Comparison of ENCODE assay signal across 1 cellular context in the genomic region with DNA sequence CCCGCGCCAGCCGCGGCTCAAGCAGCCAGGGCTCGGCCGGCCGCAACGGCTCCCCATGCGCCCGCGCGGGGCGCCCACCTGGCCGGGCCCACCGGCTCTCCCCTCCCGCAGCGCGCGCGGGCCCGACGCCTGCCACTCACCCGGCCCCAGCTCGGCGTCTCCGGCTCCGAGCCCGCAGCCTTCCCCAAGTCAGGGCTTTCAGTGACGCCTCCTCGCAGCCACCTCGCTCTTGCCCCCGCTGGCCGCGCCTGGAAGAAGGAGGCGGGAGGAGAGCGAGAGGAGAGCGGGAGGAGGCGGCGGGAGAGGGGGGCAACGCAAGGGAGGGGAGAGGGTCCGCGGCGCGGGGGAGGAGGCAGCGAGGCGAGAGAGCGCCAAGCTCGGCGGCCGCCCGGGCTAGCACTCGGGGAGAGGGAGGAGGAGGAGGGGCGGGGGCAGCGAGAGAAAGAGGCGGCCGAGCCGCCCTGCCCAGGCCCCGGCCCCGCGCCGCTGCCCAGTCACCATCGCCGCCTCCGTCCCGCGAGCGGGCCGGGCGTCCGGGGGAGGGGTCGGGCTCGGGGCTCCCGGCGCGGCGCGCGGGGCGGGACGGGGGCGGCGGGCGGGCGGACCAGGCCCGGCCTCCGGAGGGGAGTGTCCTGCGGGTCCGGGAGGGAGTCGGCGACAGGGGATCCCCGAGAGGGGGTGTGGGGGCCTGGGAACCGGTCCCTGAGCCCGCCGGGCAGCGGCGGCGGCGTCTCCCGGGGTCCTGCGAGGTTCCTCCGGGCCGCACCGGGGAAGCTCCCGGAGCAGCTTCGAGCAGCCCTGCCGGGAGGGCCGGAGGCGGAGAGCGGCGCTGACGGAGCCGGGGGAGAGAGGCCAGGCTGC.
TF ChIP-seq lines count a peak whose summit lies in the region.

A gene with protein sequence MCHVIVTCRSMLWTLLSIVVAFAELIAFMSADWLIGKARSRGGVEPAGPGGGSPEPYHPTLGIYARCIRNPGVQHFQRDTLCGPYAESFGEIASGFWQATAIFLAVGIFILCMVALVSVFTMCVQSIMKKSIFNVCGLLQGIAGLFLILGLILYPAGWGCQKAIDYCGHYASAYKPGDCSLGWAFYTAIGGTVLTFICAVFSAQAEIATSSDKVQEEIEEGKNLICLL (minus strand): TSS at position 414 of the 861 bp plus-strand sequence. CDS start 138,559 bp downstream, outside the sequence.

TF ChIP-seq in GM12878, 131 proteins besides CTCF, POLR2A, EP300 and RAD21 (continued from another document):
- TF ChIP-seq, protein P1, sequence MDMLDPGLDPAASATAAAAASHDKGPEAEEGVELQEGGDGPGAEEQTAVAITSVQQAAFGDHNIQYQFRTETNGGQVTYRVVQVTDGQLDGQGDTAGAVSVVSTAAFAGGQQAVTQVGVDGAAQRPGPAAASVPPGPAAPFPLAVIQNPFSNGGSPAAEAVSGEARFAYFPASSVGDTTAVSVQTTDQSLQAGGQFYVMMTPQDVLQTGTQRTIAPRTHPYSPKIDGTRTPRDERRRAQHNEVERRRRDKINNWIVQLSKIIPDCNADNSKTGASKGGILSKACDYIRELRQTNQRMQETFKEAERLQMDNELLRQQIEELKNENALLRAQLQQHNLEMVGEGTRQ (IDR thresholded peaks at IDR 0.05; ENCODE audit: borderline replicate concordance, low read depth, low read length): no peak
- TF ChIP-seq, protein P2, sequence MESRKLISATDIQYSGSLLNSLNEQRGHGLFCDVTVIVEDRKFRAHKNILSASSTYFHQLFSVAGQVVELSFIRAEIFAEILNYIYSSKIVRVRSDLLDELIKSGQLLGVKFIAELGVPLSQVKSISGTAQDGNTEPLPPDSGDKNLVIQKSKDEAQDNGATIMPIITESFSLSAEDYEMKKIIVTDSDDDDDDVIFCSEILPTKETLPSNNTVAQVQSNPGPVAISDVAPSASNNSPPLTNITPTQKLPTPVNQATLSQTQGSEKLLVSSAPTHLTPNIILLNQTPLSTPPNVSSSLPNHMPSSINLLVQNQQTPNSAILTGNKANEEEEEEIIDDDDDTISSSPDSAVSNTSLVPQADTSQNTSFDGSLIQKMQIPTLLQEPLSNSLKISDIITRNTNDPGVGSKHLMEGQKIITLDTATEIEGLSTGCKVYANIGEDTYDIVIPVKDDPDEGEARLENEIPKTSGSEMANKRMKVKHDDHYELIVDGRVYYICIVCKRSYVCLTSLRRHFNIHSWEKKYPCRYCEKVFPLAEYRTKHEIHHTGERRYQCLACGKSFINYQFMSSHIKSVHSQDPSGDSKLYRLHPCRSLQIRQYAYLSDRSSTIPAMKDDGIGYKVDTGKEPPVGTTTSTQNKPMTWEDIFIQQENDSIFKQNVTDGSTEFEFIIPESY (IDR thresholded peaks at IDR 0.05): no peak
- TF ChIP-seq KLF5 (IDR thresholded peaks at IDR 0.05; ENCODE audit: partially characterized antibody) (no peak), ZNF622 (IDR thresholded peaks at IDR 0.05) (no peak), ASH2L (IDR thresholded peaks at IDR 0.05; ENCODE audit: borderline replicate concordance, low read depth) (0 out of 2 replicates have a peak, but pooled peaks have one; percentile 12), CREM (IDR thresholded peaks at IDR 0.05; ENCODE audit: low read depth) (no peak), NR2C1 (IDR thresholded peaks at IDR 0.05) (no peak), DPF2 (IDR thresholded peaks at IDR 0.05) (peak; percentile 47), MTA3 (IDR thresholded peaks at IDR 0.05; ENCODE audit: borderline replicate concordance, low read length) (no peak), NR2F1 (conservative IDR thresholded peaks at IDR 0.05) (0 out of 2 replicates have a peak, but pooled peaks have one; percentile 31), FOXK2 (IDR thresholded peaks at IDR 0.05) (no peak), CREB1 (IDR thresholded peaks at IDR 0.05; ENCODE audit: low read depth) (no peak), SMC3 (IDR thresholded peaks at IDR 0.05; ENCODE audit: borderline replicate concordance, low read length) (no peak), RUNX3 (IDR thresholded peaks at IDR 0.05; ENCODE audit: low read length) (no peak), POLR2AphosphoS2 (IDR thresholded peaks at IDR 0.05; ENCODE audit: low read depth, low read length) (no peak), EZH2 (IDR thresholded peaks at IDR 0.05; ENCODE audit: borderline replicate concordance, control insufficient read depth, low read depth, low read length) (no peak), SIX5 (IDR thresholded peaks at IDR 0.05; ENCODE audit: low read depth, low read length, severe bottlenecking) (no peak), SPI1 (IDR thresholded peaks at IDR 0.05; ENCODE audit: borderline replicate concordance, insufficient read depth, low read depth, low read length) (no peak), BACH1 (IDR thresholded peaks at IDR 0.05; ENCODE audit: borderline replicate concordance) (peak; percentile 88; the same call in 1 of the 2 replicates), ZBED1 (IDR thresholded peaks at IDR 0.05; ENCODE audit: borderline replicate concordance) (peak; percentile 84; the same call in 1 of the 2 replicates), MTA2 (IDR thresholded peaks at IDR 0.05; ENCODE audit: low read depth) (no peak), ZNF24 (IDR thresholded peaks at IDR 0.05) (no peak), MEF2B (IDR thresholded peaks at IDR 0.05; ENCODE audit: partially characterized antibody, poor library complexity, severe bottlenecking) (no peak), EGR1 (IDR thresholded peaks at IDR 0.05; ENCODE audit: borderline replicate concordance in 1 of 2, low read depth in 2 of 2, low read length in 2 of 2) (peak in 1 of 2 experiments; percentile 56; a peak in 1 of 3 replicates), ZNF207 (IDR thresholded peaks at IDR 0.05; ENCODE audit: borderline replicate concordance) (peak; percentile 74; the same call in 1 of the 2 replicates), BCL11A (IDR thresholded peaks at IDR 0.05; ENCODE audit: low read depth, low read length) (no peak), RELA (IDR thresholded peaks at IDR 0.05; ENCODE audit: borderline replicate concordance, partially characterized antibody) (no peak)
- TF ChIP-seq, protein P3, sequence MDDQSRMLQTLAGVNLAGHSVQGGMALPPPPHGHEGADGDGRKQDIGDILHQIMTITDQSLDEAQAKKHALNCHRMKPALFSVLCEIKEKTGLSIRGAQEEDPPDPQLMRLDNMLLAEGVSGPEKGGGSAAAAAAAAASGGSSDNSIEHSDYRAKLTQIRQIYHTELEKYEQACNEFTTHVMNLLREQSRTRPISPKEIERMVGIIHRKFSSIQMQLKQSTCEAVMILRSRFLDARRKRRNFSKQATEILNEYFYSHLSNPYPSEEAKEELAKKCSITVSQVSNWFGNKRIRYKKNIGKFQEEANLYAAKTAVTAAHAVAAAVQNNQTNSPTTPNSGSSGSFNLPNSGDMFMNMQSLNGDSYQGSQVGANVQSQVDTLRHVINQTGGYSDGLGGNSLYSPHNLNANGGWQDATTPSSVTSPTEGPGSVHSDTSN (IDR thresholded peaks at IDR 0.05; ENCODE audit: insufficient replicate concordance, low read depth, low read length): peak; percentile 50
- TF ChIP-seq, protein P4, sequence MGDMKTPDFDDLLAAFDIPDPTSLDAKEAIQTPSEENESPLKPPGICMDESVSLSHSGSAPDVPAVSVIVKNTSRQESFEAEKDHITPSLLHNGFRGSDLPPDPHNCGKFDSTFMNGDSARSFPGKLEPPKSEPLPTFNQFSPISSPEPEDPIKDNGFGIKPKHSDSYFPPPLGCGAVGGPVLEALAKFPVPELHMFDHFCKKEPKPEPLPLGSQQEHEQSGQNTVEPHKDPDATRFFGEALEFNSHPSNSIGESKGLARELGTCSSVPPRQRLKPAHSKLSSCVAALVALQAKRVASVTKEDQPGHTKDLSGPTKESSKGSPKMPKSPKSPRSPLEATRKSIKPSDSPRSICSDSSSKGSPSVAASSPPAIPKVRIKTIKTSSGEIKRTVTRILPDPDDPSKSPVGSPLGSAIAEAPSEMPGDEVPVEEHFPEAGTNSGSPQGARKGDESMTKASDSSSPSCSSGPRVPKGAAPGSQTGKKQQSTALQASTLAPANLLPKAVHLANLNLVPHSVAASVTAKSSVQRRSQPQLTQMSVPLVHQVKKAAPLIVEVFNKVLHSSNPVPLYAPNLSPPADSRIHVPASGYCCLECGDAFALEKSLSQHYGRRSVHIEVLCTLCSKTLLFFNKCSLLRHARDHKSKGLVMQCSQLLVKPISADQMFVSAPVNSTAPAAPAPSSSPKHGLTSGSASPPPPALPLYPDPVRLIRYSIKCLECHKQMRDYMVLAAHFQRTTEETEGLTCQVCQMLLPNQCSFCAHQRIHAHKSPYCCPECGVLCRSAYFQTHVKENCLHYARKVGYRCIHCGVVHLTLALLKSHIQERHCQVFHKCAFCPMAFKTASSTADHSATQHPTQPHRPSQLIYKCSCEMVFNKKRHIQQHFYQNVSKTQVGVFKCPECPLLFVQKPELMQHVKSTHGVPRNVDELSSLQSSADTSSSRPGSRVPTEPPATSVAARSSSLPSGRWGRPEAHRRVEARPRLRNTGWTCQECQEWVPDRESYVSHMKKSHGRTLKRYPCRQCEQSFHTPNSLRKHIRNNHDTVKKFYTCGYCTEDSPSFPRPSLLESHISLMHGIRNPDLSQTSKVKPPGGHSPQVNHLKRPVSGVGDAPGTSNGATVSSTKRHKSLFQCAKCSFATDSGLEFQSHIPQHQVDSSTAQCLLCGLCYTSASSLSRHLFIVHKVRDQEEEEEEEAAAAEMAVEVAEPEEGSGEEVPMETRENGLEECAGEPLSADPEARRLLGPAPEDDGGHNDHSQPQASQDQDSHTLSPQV (IDR thresholded peaks at IDR 0.05): no peak
- TF ChIP-seq, protein P5, sequence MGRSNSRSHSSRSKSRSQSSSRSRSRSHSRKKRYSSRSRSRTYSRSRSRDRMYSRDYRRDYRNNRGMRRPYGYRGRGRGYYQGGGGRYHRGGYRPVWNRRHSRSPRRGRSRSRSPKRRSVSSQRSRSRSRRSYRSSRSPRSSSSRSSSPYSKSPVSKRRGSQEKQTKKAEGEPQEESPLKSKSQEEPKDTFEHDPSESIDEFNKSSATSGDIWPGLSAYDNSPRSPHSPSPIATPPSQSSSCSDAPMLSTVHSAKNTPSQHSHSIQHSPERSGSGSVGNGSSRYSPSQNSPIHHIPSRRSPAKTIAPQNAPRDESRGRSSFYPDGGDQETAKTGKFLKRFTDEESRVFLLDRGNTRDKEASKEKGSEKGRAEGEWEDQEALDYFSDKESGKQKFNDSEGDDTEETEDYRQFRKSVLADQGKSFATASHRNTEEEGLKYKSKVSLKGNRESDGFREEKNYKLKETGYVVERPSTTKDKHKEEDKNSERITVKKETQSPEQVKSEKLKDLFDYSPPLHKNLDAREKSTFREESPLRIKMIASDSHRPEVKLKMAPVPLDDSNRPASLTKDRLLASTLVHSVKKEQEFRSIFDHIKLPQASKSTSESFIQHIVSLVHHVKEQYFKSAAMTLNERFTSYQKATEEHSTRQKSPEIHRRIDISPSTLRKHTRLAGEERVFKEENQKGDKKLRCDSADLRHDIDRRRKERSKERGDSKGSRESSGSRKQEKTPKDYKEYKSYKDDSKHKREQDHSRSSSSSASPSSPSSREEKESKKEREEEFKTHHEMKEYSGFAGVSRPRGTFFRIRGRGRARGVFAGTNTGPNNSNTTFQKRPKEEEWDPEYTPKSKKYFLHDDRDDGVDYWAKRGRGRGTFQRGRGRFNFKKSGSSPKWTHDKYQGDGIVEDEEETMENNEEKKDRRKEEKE (IDR thresholded peaks at IDR 0.05): no peak
- TF ChIP-seq, protein P6, sequence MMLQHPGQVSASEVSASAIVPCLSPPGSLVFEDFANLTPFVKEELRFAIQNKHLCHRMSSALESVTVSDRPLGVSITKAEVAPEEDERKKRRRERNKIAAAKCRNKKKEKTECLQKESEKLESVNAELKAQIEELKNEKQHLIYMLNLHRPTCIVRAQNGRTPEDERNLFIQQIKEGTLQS (IDR thresholded peaks at IDR 0.05; ENCODE audit: borderline replicate concordance, extremely low read depth, low read depth, low read length): no peak
- TF ChIP-seq, protein P7, sequence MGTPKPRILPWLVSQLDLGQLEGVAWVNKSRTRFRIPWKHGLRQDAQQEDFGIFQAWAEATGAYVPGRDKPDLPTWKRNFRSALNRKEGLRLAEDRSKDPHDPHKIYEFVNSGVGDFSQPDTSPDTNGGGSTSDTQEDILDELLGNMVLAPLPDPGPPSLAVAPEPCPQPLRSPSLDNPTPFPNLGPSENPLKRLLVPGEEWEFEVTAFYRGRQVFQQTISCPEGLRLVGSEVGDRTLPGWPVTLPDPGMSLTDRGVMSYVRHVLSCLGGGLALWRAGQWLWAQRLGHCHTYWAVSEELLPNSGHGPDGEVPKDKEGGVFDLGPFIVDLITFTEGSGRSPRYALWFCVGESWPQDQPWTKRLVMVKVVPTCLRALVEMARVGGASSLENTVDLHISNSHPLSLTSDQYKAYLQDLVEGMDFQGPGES (IDR thresholded peaks at IDR 0.05): no peak
